ENCODE assay signal across 30 cellular contexts in genomic region chr10:124265391-124265745, GRCh38.
"Had no signal": no experiment of that assay in that cellular context is flagged by ENCODE, and none has a peak within 500 bp of the region (broad histone marks: within the 10 kb centered on the region; RNA-seq: fewer than 3 reads in every experiment).

No MANE protein-coding gene starts in this region.

- ATAC-seq: activated CD4-positive, CD25-positive, alpha-beta regulatory T cell treated with anti-CD3 and anti-CD28 coated beads, Interleukin-2, amount 50 U/mL, for 24 hours; activated CD8-positive, alpha-beta memory T cell treated with anti-CD3 and anti-CD28 coated beads, Interleukin-2, amount 10 ng/mL, durations not matched to agents 7 days and 5 days; activated CD8-positive, alpha-beta T cell treated with anti-CD3 and anti-CD28 coated beads, Interleukin-2, amount 10 ng/mL, durations not matched to agents 7 days and 5 days; esophagus mucosa; T-helper 17 cell had no signal

- H3K4me3 Mint-ChIP-seq: activated B cell treated with CpG ODN at 0.5 μM for 24 hours; activated CD4-positive, alpha-beta memory T cell treated with anti-CD3 and anti-CD28 coated beads for 36 hours; activated CD4-positive, alpha-beta T cell treated with anti-CD3 and anti-CD28 coated beads, Interleukin-2, amount 10 ng/mL, durations not matched to agents 24 days and 14 days; activated CD8-positive, alpha-beta memory T cell treated with anti-CD3 and anti-CD28 coated beads, Interleukin-2, amount 10 ng/mL, durations not matched to agents 7 days and 5 days; activated CD8-positive, alpha-beta T cell treated with anti-CD3 and anti-CD28 coated beads, Interleukin-2, amount 10 ng/mL, durations not matched to agents 7 days and 5 days; activated naive CD8-positive, alpha-beta T cell; activated T-helper 1 cell treated with anti-CD3 and anti-CD28 coated beads, Interleukin-12 subunit alpha, Interleukin-12 subunit beta, Interleukin-2, Interleukin-4 antibody, amounts not matched to agents 30 ng/mL and 10 ng/mL and 1 ng/mL, durations not matched to agents 14 hours and 24 hours and 36 hours; central memory CD8-positive, alpha-beta T cell; endodermal cell; T-helper 17 cell; T-helper 2 cell treated with Interferon-gamma antibody and Interleukin-4, amounts not matched to agents 5 μg/mL and 100 μg/mL, for 36 hours had no signal

- H3K4me1 Mint-ChIP-seq: activated B cell treated with CpG ODN at 0.5 μM for 24 hours; activated CD4-positive, alpha-beta T cell treated with anti-CD3 and anti-CD28 coated beads, Interleukin-2, amount 10 ng/mL, durations not matched to agents 24 days and 14 days; activated CD8-positive, alpha-beta memory T cell treated with anti-CD3 and anti-CD28 coated beads, Interleukin-2, amount 10 ng/mL, durations not matched to agents 7 days and 5 days; central memory CD8-positive, alpha-beta T cell; endodermal cell had no signal

- H3K9me3 Mint-ChIP-seq: activated B cell treated with CpG ODN at 0.5 μM for 24 hours; activated CD4-positive, alpha-beta memory T cell treated with anti-CD3 and anti-CD28 coated beads for 36 hours; activated CD4-positive, alpha-beta T cell treated with anti-CD3 and anti-CD28 coated beads, Interleukin-2, amount 10 ng/mL, durations not matched to agents 24 days and 14 days; activated T-helper 1 cell treated with anti-CD3 and anti-CD28 coated beads, Interleukin-12 subunit alpha, Interleukin-12 subunit beta, Interleukin-2, Interleukin-4 antibody, amounts not matched to agents 30 ng/mL and 10 ng/mL and 1 ng/mL, durations not matched to agents 14 hours and 24 hours and 36 hours; activated T-helper 2 cell treated with anti-CD3 and anti-CD28 coated beads, Interferon-gamma antibody, Interleukin-2, Interleukin-4, amounts not matched to agents 10 μg/mL and 5 μg/mL and 100 μg/mL, durations not matched to agents 14 hours and 24 hours and 36 hours; central memory CD8-positive, alpha-beta T cell; endodermal cell; T-helper 2 cell treated with Interferon-gamma antibody and Interleukin-4, amounts not matched to agents 5 μg/mL and 100 μg/mL, for 36 hours had no signal

- H3K27ac Mint-ChIP-seq: activated B cell treated with CpG ODN at 0.5 μM for 24 hours; activated CD4-positive, alpha-beta memory T cell treated with anti-CD3 and anti-CD28 coated beads for 36 hours; activated CD4-positive, alpha-beta T cell treated with anti-CD3 and anti-CD28 coated beads, Interleukin-2, amount 10 ng/mL, durations not matched to agents 24 days and 14 days; activated CD8-positive, alpha-beta memory T cell treated with anti-CD3 and anti-CD28 coated beads, Interleukin-2, amount 10 ng/mL, durations not matched to agents 7 days and 5 days; activated CD8-positive, alpha-beta T cell treated with anti-CD3 and anti-CD28 coated beads, Interleukin-2, amount 10 ng/mL, durations not matched to agents 7 days and 5 days; activated naive CD8-positive, alpha-beta T cell; activated T-helper 1 cell treated with anti-CD3 and anti-CD28 coated beads, Interleukin-12 subunit alpha, Interleukin-12 subunit beta, Interleukin-2, Interleukin-4 antibody, amounts not matched to agents 30 ng/mL and 10 ng/mL and 1 ng/mL, durations not matched to agents 14 hours and 24 hours and 36 hours; activated T-helper 2 cell treated with anti-CD3 and anti-CD28 coated beads, Interferon-gamma antibody, Interleukin-2, Interleukin-4, amounts not matched to agents 10 μg/mL and 5 μg/mL and 100 μg/mL, durations not matched to agents 14 hours and 24 hours and 36 hours; endodermal cell; T-helper 17 cell; T-helper 2 cell treated with Interferon-gamma antibody and Interleukin-4, amounts not matched to agents 5 μg/mL and 100 μg/mL, for 36 hours had no signal

- H3K36me3 Mint-ChIP-seq: activated CD4-positive, alpha-beta memory T cell treated with anti-CD3 and anti-CD28 coated beads for 36 hours; activated CD8-positive, alpha-beta memory T cell treated with anti-CD3 and anti-CD28 coated beads, Interleukin-2, amount 10 ng/mL, durations not matched to agents 7 days and 5 days; activated naive CD8-positive, alpha-beta T cell had no signal

- H3K27me3 Mint-ChIP-seq: activated B cell treated with CpG ODN at 0.5 μM for 24 hours; activated CD4-positive, alpha-beta memory T cell treated with anti-CD3 and anti-CD28 coated beads for 36 hours; activated CD4-positive, alpha-beta T cell treated with anti-CD3 and anti-CD28 coated beads, Interleukin-2, amount 10 ng/mL, durations not matched to agents 24 days and 14 days; activated CD8-positive, alpha-beta memory T cell treated with anti-CD3 and anti-CD28 coated beads, Interleukin-2, amount 10 ng/mL, durations not matched to agents 7 days and 5 days; activated naive CD8-positive, alpha-beta T cell had no signal

- DNase-seq: activated B cell treated with CpG ODN at 0.5 μM for 24 hours; activated CD4-positive, alpha-beta memory T cell treated with anti-CD3 and anti-CD28 coated beads for 36 hours; activated CD4-positive, alpha-beta T cell treated with anti-CD3 and anti-CD28 coated beads, Interleukin-2, amount 10 ng/mL, durations not matched to agents 24 days and 14 days; activated CD8-positive, alpha-beta memory T cell treated with anti-CD3 and anti-CD28 coated beads, Interleukin-2, amount 10 ng/mL, durations not matched to agents 7 days and 5 days; activated CD8-positive, alpha-beta memory T cell treated with anti-CD3 and anti-CD28 coated beads, Interleukin-2, amount 50 U/mL, for 4 hours; activated CD8-positive, alpha-beta T cell treated with anti-CD3 and anti-CD28 coated beads, Interleukin-2, amount 10 ng/mL, durations not matched to agents 7 days and 5 days; activated gamma-delta T cell treated with Interleukin-2 at 50 U/mL for 16 hours; activated naive CD4-positive, alpha-beta T cell treated with anti-CD3 and anti-CD28 coated beads, Interleukin-2, amount 50 U/mL, for 16 hours; activated naive CD4-positive, alpha-beta T cell treated with Interleukin-2 at 50 U/mL for 16 hours; activated T-cell treated with anti-CD3 and anti-CD28 coated beads, Interleukin-2, amount 50 U/mL, for 1 hour; activated T-cell treated with anti-CD3 and anti-CD28 coated beads, Interleukin-2, amount 50 U/mL, for 48 hours; amniotic stem cell; anterior cingulate cortex; brain microvascular endothelial cell; colonic mucosa; effector memory CD4-positive, alpha-beta T cell; endodermal cell; foreskin fibroblast; head of caudate nucleus; T-helper 1 cell; T-helper 17 cell; T1000; WERI-Rb-1 had no signal
